Comparison of ENCODE assay signal across 1 cellular context in genomic region chr12:112409064-112409905, GRCh38.
TF ChIP-seq lines count a peak whose summit lies in the region.

TSS of gene RPL6 (minus strand) at chr12:112409605. CDS start at chr12:112408656, 949 bp downstream.

TF ChIP-seq in WTC11, 78 proteins besides CTCF, POLR2A, EP300 and RAD21 (continued from another document):
- no peak for TF ChIP-seq ATF2 (CRISPR knock-in tag; IDR thresholded peaks at IDR 0.05; ENCODE audit: borderline replicate concordance, low read depth)
- no peak for TF ChIP-seq ZNF281 (CRISPR knock-in tag; IDR thresholded peaks at IDR 0.05)
